16 cellular contexts compared by ENCODE assay signal in the genomic region with DNA sequence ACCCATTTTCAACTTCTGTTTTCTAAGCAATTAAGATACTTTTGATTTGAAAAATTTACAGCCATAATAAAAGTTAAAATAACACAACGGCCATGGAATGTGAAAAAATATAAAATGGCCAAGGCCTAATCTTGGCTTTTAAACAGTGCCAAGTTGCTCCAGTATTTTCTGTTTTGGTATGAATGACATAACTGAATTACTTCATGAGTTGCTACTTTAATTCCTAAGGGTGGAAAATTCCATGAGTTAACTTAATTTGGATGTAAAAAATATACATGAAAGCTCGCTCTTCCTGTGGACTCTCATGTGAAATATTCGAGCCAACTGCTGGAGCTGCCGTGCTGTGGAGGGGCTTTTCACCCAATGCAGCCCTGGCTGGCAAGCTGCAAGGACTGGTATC.
DNase-seq lines count a peak whose midpoint lies in the region; ATAC-seq and TF ChIP-seq lines count a peak whose summit lies in the region.
"Had no signal": no experiment of that assay in that cellular context is flagged by ENCODE, and none has a peak within 500 bp of the region (broad histone marks: within the 10 kb centered on the region; RNA-seq: fewer than 3 reads in every experiment).

No MANE protein-coding gene starts in this region.

- H3K27ac ChIP-seq in esophagus muscularis mucosa (replicated peaks in 1 of 4): peak overlapping the region; percentile 44 to 71 (median 60)
- H3K27ac ChIP-seq in tibial artery: peak overlapping the region; percentile 49 to 69

- H3K4me3 Mint-ChIP-seq in IgD-negative memory B cell (no peak overlapping the region), nephron (peak overlapping the region in 1 of 3 experiments; percentile 34)
- H3K4me3 Mint-ChIP-seq: endodermal cell had no signal

- H3K27me3 ChIP-seq in esophagus muscularis mucosa (no peaks in the 10 kb centered on the region), tibial artery (no peaks in the 10 kb centered on the region)
- H3K27me3 ChIP-seq: breast epithelium had no signal

- H3K4me1 ChIP-seq in esophagus muscularis mucosa: peaks cover 38 to 51% (median 43%) of the 10 kb centered on the region in 4 donors
- H3K4me1 ChIP-seq in tibial artery: peaks cover 0 to 51% (median 22%) of the 10 kb centered on the region in 4 donors

- H3K4me1 Mint-ChIP-seq in IgD-negative memory B cell (peaks cover 42 to 73% (median 71%) of the 10 kb centered on the region in 3 donors), nephron (peaks cover 63% of the 10 kb centered on the region)

- TF ChIP-seq EP300 in esophagus muscularis mucosa (IDR thresholded peaks at IDR 0.05): no peak

- TF ChIP-seq POLR2A in esophagus muscularis mucosa (IDR thresholded peaks at IDR 0.05; ENCODE audit: low read depth): no peak

- no peak for DNase-seq in esophagus muscularis mucosa (ENCODE audit: extremely low spot score)
- DNase-seq in tibial artery: no peak
- DNase-seq in germinal center (ENCODE audit: low spot score): no peak
- no peak for DNase-seq in NCI-H526 (lab: John Stamatoyannopoulos, UW)
- no peak for DNase-seq in COR-L47 (lab: John Stamatoyannopoulos, UW)
- DNase-seq: activated CD4-positive, CD25-positive, alpha-beta regulatory T cell; activated naive CD4-positive, alpha-beta T cell; endodermal cell; kidney; mucosa of descending colon; NCI-H2029 treated with DMSO at 0.1 percent for 48 hours; NCI-H82 had no signal

- no peak for ATAC-seq in GM18520 (IDR thresholded peaks at IDR 0.05; ENCODE audit: unreplicated experiment)
- ATAC-seq: mucosa of descending colon had no signal

- H3K9me3 ChIP-seq in esophagus muscularis mucosa (no peaks in the 10 kb centered on the region), tibial artery (no peaks in the 10 kb centered on the region)
- H3K9me3 ChIP-seq: breast epithelium, mucosa of descending colon had no signal

- H3K36me3 ChIP-seq in esophagus muscularis mucosa (peaks cover 0 to 31% (median 2%) of the 10 kb centered on the region in 4 donors), tibial artery (no peaks in the 10 kb centered on the region)
- H3K36me3 ChIP-seq: breast epithelium had no signal

- intact Hi-C loops in esophagus muscularis mucosa (cut with DNase I): no loop called here
- intact Hi-C loops in tibial artery (cut with DNase I; ENCODE audit: low total_unique reads): no loop called here

- H3K9me3 Mint-ChIP-seq in IgD-negative memory B cell (no peaks in the 10 kb centered on the region), nephron (no peaks in the 10 kb centered on the region)
- H3K9me3 Mint-ChIP-seq: endodermal cell had no signal

- H3K4me3 ChIP-seq in esophagus muscularis mucosa: no peak overlapping the region
- peak overlapping the region in 1 of 2 donors; percentile 7 for H3K4me3 ChIP-seq in tibial artery
- H3K4me3 ChIP-seq: breast epithelium, mucosa of descending colon had no signal

- no peaks in the 10 kb centered on the region for H3K27me3 Mint-ChIP-seq in IgD-negative memory B cell
- no peaks in the 10 kb centered on the region for H3K27me3 Mint-ChIP-seq in nephron (ENCODE audit: low read depth)

- whole genome bisulfite sequencing in esophagus muscularis mucosa: 48% methylated on average over 4 of the region's 4 CpGs

- peaks cover 11% of the 10 kb centered on the region for H3K36me3 Mint-ChIP-seq in IgD-negative memory B cell
- H3K36me3 Mint-ChIP-seq in nephron (ENCODE audit: low read depth): peaks cover 44% of the 10 kb centered on the region

- H3K27ac Mint-ChIP-seq in IgD-negative memory B cell (peak overlapping the region in 2 of 3 donors; percentile 33 to 73), nephron (peak overlapping the region; percentile 60 to 77 (median 63))
- H3K27ac Mint-ChIP-seq: endodermal cell had no signal

- TF ChIP-seq CTCF in esophagus muscularis mucosa (IDR thresholded peaks at IDR 0.05) (no peak), nephron (IDR thresholded peaks at IDR 0.05; ENCODE audit: unreplicated experiment in 3 of 3) (no peak), tibial artery (IDR thresholded peaks at IDR 0.05) (no peak)
